Comparison of ENCODE assay signal across 8 cellular contexts in the genomic region with DNA sequence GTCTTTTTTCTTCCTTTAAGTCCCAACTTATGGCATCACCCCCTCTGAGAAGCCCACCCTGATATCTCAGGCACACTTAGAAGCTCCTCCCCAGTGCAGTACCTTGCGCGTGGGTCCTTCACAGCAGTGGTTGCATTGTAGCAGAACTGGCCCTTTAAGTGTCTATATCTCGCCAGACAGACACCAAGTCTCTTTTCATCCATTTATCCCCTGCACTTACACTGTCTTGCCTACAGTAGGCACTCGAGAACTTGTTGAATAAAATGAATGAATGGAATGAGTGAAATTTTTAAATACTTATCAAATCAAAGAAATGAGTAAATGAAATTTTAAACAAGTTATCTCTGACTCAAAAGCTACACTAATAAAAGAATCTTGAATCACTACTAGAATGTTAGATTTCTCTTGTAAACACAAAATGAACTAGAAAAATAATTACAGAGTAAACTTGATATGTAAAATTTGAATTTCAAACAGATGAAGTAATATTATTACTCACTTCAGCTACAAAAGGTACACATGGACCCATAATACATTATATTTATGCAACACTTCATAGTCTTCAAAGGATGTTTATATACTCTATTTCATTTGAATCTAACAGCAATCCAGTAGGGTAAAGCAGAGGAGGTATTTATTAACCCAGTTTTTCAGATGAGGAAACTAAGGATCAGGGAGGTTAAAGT. TPM values are rescaled to one million over a fixed set of nuclear protein-coding genes. Genes with fewer than 3 reads are reported as not detected.
DNase-seq lines count a peak whose midpoint lies in the region; ATAC-seq, FAIRE-seq and TF ChIP-seq lines count a peak whose summit lies in the region.

No MANE protein-coding gene starts in this region.

- no peaks in the 10 kb centered on the region for H3K79me2 ChIP-seq in OCI-LY3 (ENCODE audit: low read length)

- no peak overlapping the region; the same call in 1 of the 2 replicates for H2AFZ ChIP-seq in OCI-LY3 (ENCODE audit: low read depth, low read length)

- no peak overlapping the region for H3K27ac ChIP-seq in cardiac muscle cell
- no peak overlapping the region for H3K27ac ChIP-seq in OCI-LY3 (ENCODE audit: low read length)

- H4K20me1 ChIP-seq in OCI-LY3 (ENCODE audit: insufficient read depth, low read length), result no peaks in the 10 kb centered on the region

- no peaks in the 10 kb centered on the region for H3K27me3 ChIP-seq in cardiac muscle cell
- no peaks in the 10 kb centered on the region for H3K27me3 ChIP-seq in OCI-LY3 (ENCODE audit: low read depth, low read length)

- H3K9me3 ChIP-seq in cardiac muscle cell (ENCODE audit: low read depth) (no peaks in the 10 kb centered on the region), OCI-LY3 (ENCODE audit: insufficient read depth, low read length) (no peaks in the 10 kb centered on the region)

- H3K36me3 ChIP-seq in cardiac muscle cell, result no peaks in the 10 kb centered on the region
- no peaks in the 10 kb centered on the region for H3K36me3 ChIP-seq in OCI-LY3 (replicated peaks; ENCODE audit: low read depth, low read length)

- no peak for FAIRE-seq in urothelium cell line (lab: Jason Lieb, UNC)

- H3K4me3 ChIP-seq in cardiac muscle cell (no peak overlapping the region), OCI-LY3 (ENCODE audit: low read length) (no peak overlapping the region), fibroblast of pulmonary artery (replicated peaks; ENCODE audit: low read depth, low read length) (no peak overlapping the region)

- ATAC-seq in Right ventricle myocardium superior (ENCODE audit: poor library complexity), result no peak
- ATAC-seq in GM18867 (IDR thresholded peaks at IDR 0.05; ENCODE audit: unreplicated experiment), result no peak

- peak; percentile 73 for TF ChIP-seq CTCF in cardiac muscle cell (IDR thresholded peaks at IDR 0.05; ENCODE audit: low read depth, low read length)
- peak; percentile 51 for TF ChIP-seq CTCF in OCI-LY3 (IDR thresholded peaks at IDR 0.05; ENCODE audit: low read depth, low read length)
- TF ChIP-seq CTCF in fibroblast of pulmonary artery (IDR thresholded peaks at IDR 0.05; ENCODE audit: low read length, missing control alignments), result peak; percentile 63

- H3K4me2 ChIP-seq in OCI-LY3 (ENCODE audit: low read length), result no peak overlapping the region

- intact Hi-C loops in Right ventricle myocardium superior (cut with DNase I), result no loop called here

- no peak overlapping the region for H3K9ac ChIP-seq in OCI-LY3 (ENCODE audit: low read length)

- H3K4me1 ChIP-seq in cardiac muscle cell (ENCODE audit: low read depth), result no peaks in the 10 kb centered on the region
- no peaks in the 10 kb centered on the region for H3K4me1 ChIP-seq in OCI-LY3 (ENCODE audit: low read length)

- DNase-seq in cardiac muscle cell (ENCODE audit: low read depth in 1 of 2, low spot score in 1 of 2) (peak in 1 of 2 donors; percentile 53), Right ventricle myocardium superior (no peak), fibroblast of pulmonary artery (ENCODE audit: low read depth) (peak; percentile 52), urothelium cell line (ENCODE audit: low spot score) (peak; percentile 13), C1 segment of cervical spinal cord (lab: John Stamatoyannopoulos, UW) (no peak), NCI-H2227 (lab: John Stamatoyannopoulos, UW; ENCODE audit: unreplicated experiment) (no peak)

RNA-seq across cellular contexts. Expression of a gene that starts 54.7 kb away (rescaled TPM):
- total RNA-seq in cardiac muscle cell (20.0 and 20.6 TPM in 2 replicates), Right ventricle myocardium superior (23.5 TPM)
- 30.0 and 33.7 TPM in 2 replicates for polyA plus RNA-seq in cardiac muscle cell

Comparison
In these comparisons a context has a peak if more than half of its experiments do, and no peak if none do; other contexts are left out.
1. DNase-seq: peak in fibroblast of pulmonary artery (single experiment) and urothelium cell line (single experiment); none in Right ventricle myocardium superior (single experiment), C1 segment of cervical spinal cord (0 of 14) and NCI-H2227 (single experiment).
2. Peak in every context shown above with its lines, with median percentiles within 50 percentile points of each other: CTCF ChIP-seq.